Comparison of ENCODE assay signal across 7 cellular contexts in genomic region chr1:180626711-180627110, GRCh38.
"Had no signal": no experiment of that assay in that cellular context is flagged by ENCODE, and none has a peak within 500 bp of the region (broad histone marks: within the 10 kb centered on the region; RNA-seq: fewer than 3 reads in every experiment).

No MANE protein-coding gene starts in this region.

- H3K9me3 Mint-ChIP-seq: GM23338, H9, IgD-negative memory B cell had no signal

- H3K4me3 ChIP-seq: GM23338 had no signal

- H3K4me3 Mint-ChIP-seq: GM23338, H9, IgD-negative memory B cell had no signal

- H3K27ac ChIP-seq: HL-60 had no signal

- H3K27ac Mint-ChIP-seq: GM23338, H9, IgD-negative memory B cell had no signal

- H3K36me3 Mint-ChIP-seq: IgD-negative memory B cell had no signal

- ATAC-seq: GM23338 had no signal

- H3K4me2 ChIP-seq: GM23338 had no signal

- FAIRE-seq: H1, H54 had no signal

- DNase-seq: H9, KG1 had no signal
